Comparison of ENCODE assay signal across 23 cellular contexts in the genomic region with DNA sequence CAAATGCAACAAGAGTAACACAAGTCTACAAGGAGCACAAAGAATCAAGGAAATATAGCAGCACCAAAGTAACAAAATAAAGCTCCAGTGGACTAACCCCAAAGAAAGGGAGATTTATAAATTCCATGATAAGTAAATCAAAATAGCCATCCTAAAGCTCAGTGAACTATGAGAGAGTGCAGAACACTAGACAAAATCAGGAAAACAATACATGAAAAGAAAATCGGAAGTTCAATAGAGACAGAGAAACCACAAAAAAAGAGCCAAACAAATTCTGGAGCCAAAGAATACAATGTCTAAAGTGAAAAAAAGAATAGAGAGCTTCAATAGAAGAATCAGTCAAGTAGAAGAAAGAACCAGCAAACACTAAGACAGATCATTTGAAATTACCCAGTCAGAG.
A peak's percentile ranks its signal among the peaks of the same experiment; 100 is the strongest.
DNase-seq lines count a peak whose midpoint lies in the region; ATAC-seq, FAIRE-seq and TF ChIP-seq lines count a peak whose summit lies in the region.
"Had no signal": no experiment of that assay in that cellular context is flagged by ENCODE, and none has a peak within 500 bp of the region (broad histone marks: within the 10 kb centered on the region; RNA-seq: fewer than 3 reads in every experiment).

No MANE protein-coding gene starts in this region.

- H3K9ac ChIP-seq in IMR-90 (ENCODE audit: low read depth, low read length): no peak overlapping the region
- H3K9ac ChIP-seq: GM23248 had no signal

- H3K4ac ChIP-seq in IMR-90 (ENCODE audit: low read depth, low read length): no peak overlapping the region

- in situ Hi-C loops in IMR-90 (cut with MboI; ENCODE audit: low sequenced_read_pairs): loop anchor here (25.0 kb wide), 1 partner anchor 1788 kb away; no protein-coding TSS in a partner anchor

- no peak overlapping the region for H3K14ac ChIP-seq in IMR-90 (replicated peaks; ENCODE audit: low read depth, low read length)

- no CpG with 5 or more reads among the region's 1 CpG for WGBS in IMR-90 (ENCODE audit: extremely low coverage in 2 of 2, insufficient read length in 1 of 2), 2 experiments

- H2BK120ac ChIP-seq in IMR-90 (ENCODE audit: low read depth, low read length): peak overlapping the region; percentile 67; the same call in 1 of the 2 replicates

- dilution Hi-C loops in IMR-90 (cut with HindIII; ENCODE audit: low sequenced_read_pairs, unreplicated experiment): no loop called here

- peaks cover 3% of the 10 kb centered on the region for H3K9me1 ChIP-seq in IMR-90 (ENCODE audit: insufficient read depth, low read length)

- H3K27ac ChIP-seq in IMR-90 (ENCODE audit: insufficient read depth, low read length): no peak overlapping the region
- peak overlapping the region; percentile 98 for H3K27ac ChIP-seq in RWPE2 (ENCODE audit: poor library complexity, severe bottlenecking)
- H3K27ac ChIP-seq: GM23248 had no signal

- H3K27me3 ChIP-seq in IMR-90 (ENCODE audit: control insufficient read depth, insufficient read depth, low read length) (no peaks in the 10 kb centered on the region), RWPE2 (ENCODE audit: insufficient read depth, poor library complexity, severe bottlenecking) (no peaks in the 10 kb centered on the region)
- H3K27me3 ChIP-seq: BE2C had no signal

- no peaks in the 10 kb centered on the region for H3K9me3 ChIP-seq in IMR-90 (ENCODE audit: control insufficient read depth, insufficient read depth, low read length)
- no peaks in the 10 kb centered on the region for H3K9me3 ChIP-seq in RWPE2 (ENCODE audit: severe bottlenecking)
- H3K9me3 ChIP-seq: BE2C had no signal

- no peaks in the 10 kb centered on the region for H3K79me1 ChIP-seq in IMR-90 (ENCODE audit: low read depth in 1 of 2, low read length in 2 of 2)

- H3K4me1 ChIP-seq in IMR-90 (ENCODE audit: control insufficient read depth, insufficient read depth, low read length) (peaks cover 19% of the 10 kb centered on the region), RWPE2 (ENCODE audit: insufficient read depth, poor library complexity, severe bottlenecking) (peaks cover 50% of the 10 kb centered on the region)
- H3K4me1 ChIP-seq: BE2C had no signal

- H3K4me3 ChIP-seq in IMR-90 (ENCODE audit: insufficient read depth, low read depth, low read length): no peak overlapping the region
- no peak overlapping the region for H3K4me3 ChIP-seq in RWPE2 (ENCODE audit: severe bottlenecking)
- H3K4me3 ChIP-seq in fibroblast of the aortic adventitia (ENCODE audit: low read depth, low read length): no peak overlapping the region
- H3K4me3 ChIP-seq: GM23248 had no signal

- H4K91ac ChIP-seq in IMR-90 (ENCODE audit: insufficient read depth, low read depth, low read length): no peak overlapping the region; the same call in 1 of the 2 replicates

- no peak for TF ChIP-seq RAD21 in IMR-90 (IDR thresholded peaks at IDR 0.05; ENCODE audit: low read length)

- H3K36me3 ChIP-seq in IMR-90 (ENCODE audit: control insufficient read depth, insufficient read depth, low read length) (no peaks in the 10 kb centered on the region), RWPE2 (ENCODE audit: low read depth) (no peaks in the 10 kb centered on the region)
- H3K36me3 ChIP-seq: BE2C had no signal

- BruUV-seq in IMR-90 (replicated peaks; lab: Mats Ljungman, UMichigan): no TSS peak

- no peak overlapping the region for H2AFZ ChIP-seq in IMR-90 (replicated peaks; ENCODE audit: low read length, poor library complexity)
- H2AFZ ChIP-seq: GM23248 had no signal

- intact Hi-C loops in IMR-90 (cut with micrococcal nuclease): loop anchor here (5.0 to 10.0 kb wide), 6 partner anchors 233 to 1865 kb away; a partner anchor contains a TSS

- no peak overlapping the region for H3K4me2 ChIP-seq in IMR-90 (ENCODE audit: low read depth, low read length)

- no peaks in the 10 kb centered on the region for H4K20me1 ChIP-seq in IMR-90 (ENCODE audit: insufficient read depth, low read length)

- H3K56ac ChIP-seq in IMR-90 (ENCODE audit: extremely low read depth, insufficient read depth, low read length): no peak overlapping the region

- POLR2A ChIA-PET in IMR-90 (lab: Charles Lee; ENCODE audit: unreplicated experiment): no interaction called here

- DNase-seq in IMR-90: no peak
- no peak for DNase-seq in RWPE2 (ENCODE audit: low spot score)
- peak; percentile 61 for DNase-seq in fibroblast of the aortic adventitia (ENCODE audit: low read depth)
- DNase-seq in HTR-8/SVneo (ENCODE audit: insufficient read length, low spot score): no peak
- DNase-seq in NCI-H2196 treated with DMSO at 0.1 percent for 48 hours (lab: John Stamatoyannopoulos, UW; ENCODE audit: unreplicated experiment): no peak
- no peak for DNase-seq in effector CD4-positive, alpha-beta T cell
- DNase-seq in activated CD4-positive, alpha-beta T cell treated with anti-CD3 and anti-CD28 coated beads for 1 hour: no peak
- DNase-seq: BE2C; DMS79 treated with DMSO at 0.1 percent for 48 hours; GM23248; H9; MV-4-11; NCI-H1105; NCI-H1436 treated with DMSO at 0.1 percent for 48 hours; NCI-H187 treated with DMSO at 0.1 percent for 48 hours; NCI-H446 treated with DMSO at 0.1 percent for 48 hours; NCI-H526; NCI-H82; NK-92 treated with Interleukin-12 subunit alpha and Interleukin-12 subunit beta, amount 100 ng/mL, for 24 hours; PC-3; SHP77; T-cell had no signal

- H4K8ac ChIP-seq in IMR-90 (ENCODE audit: low read depth in 2 of 2, low read length in 2 of 2): no peak overlapping the region

- CTCF ChIA-PET in IMR-90 (lab: Yijun Ruan, JAX): interaction anchor here (0.5 kb wide), 1 partner anchor 9 kb away, joined by 3 read pairs; no protein-coding TSS in a partner anchor

- no peak overlapping the region for H3K23ac ChIP-seq in IMR-90 (ENCODE audit: low read depth, low read length)

- no peak for TF ChIP-seq CTCF in IMR-90 (conservative IDR thresholded peaks at IDR 0.05; ENCODE audit: low read depth, low read length)
- no peak for TF ChIP-seq CTCF in RWPE2 (IDR thresholded peaks at IDR 0.05; ENCODE audit: poor library complexity, severe bottlenecking)
- TF ChIP-seq CTCF in fibroblast of the aortic adventitia (IDR thresholded peaks at IDR 0.05; ENCODE audit: insufficient read depth, low read length): no peak

- H2AK9ac ChIP-seq in IMR-90 (replicated peaks; ENCODE audit: low read depth, low read length, poor library complexity): no peak overlapping the region

- H3K18ac ChIP-seq in IMR-90 (ENCODE audit: low read depth, low read length): peak overlapping the region; percentile 96; the same call in 1 of the 2 replicates

- no peak for FAIRE-seq in HTR-8/SVneo (lab: Jason Lieb, UNC)
- FAIRE-seq: GM18507 had no signal

- no peak overlapping the region for H2AK5ac ChIP-seq in IMR-90 (ENCODE audit: low read depth, low read length)

- no peak for TF ChIP-seq POLR2A in IMR-90 (IDR thresholded peaks at IDR 0.05; ENCODE audit: low read depth, low read length)

- H2BK20ac ChIP-seq in IMR-90 (ENCODE audit: low read depth, low read length): no peak overlapping the region

- H2BK5ac ChIP-seq in IMR-90 (ENCODE audit: low read depth, low read length, poor library complexity, severe bottlenecking): no peak overlapping the region

- 0 out of 3 replicates have a peak overlapping the region, but pooled peaks have one; percentile 65 for H2BK15ac ChIP-seq in IMR-90 (ENCODE audit: low read depth, low read length)

- H4K5ac ChIP-seq in IMR-90 (ENCODE audit: low read depth, low read length): no peak overlapping the region

- ATAC-seq in IMR-90 (ENCODE audit: low read depth): no peak
- ATAC-seq in RWPE2 (ENCODE audit: low read depth): no peak
- ATAC-seq: PC-3, T-cell had no signal

TF ChIP-seq in IMR-90, 13 proteins besides CTCF, POLR2A, EP300 and RAD21:
- TF ChIP-seq, protein P1, sequence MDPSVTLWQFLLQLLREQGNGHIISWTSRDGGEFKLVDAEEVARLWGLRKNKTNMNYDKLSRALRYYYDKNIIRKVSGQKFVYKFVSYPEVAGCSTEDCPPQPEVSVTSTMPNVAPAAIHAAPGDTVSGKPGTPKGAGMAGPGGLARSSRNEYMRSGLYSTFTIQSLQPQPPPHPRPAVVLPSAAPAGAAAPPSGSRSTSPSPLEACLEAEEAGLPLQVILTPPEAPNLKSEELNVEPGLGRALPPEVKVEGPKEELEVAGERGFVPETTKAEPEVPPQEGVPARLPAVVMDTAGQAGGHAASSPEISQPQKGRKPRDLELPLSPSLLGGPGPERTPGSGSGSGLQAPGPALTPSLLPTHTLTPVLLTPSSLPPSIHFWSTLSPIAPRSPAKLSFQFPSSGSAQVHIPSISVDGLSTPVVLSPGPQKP (IDR thresholded peaks at IDR 0.05; ENCODE audit: borderline replicate concordance, low read depth, low read length): no peak
- TF ChIP-seq MAZ (IDR thresholded peaks at IDR 0.05; ENCODE audit: borderline replicate concordance, low read depth, low read length) (no peak), MAFK (IDR thresholded peaks at IDR 0.05; ENCODE audit: low read depth, low read length) (no peak), RFX5 (IDR thresholded peaks at IDR 0.05; ENCODE audit: low read depth, low read length) (no peak), BHLHE40 (IDR thresholded peaks at IDR 0.05; ENCODE audit: low read depth, low read length) (no peak), RCOR1 (IDR thresholded peaks at IDR 0.05; ENCODE audit: insufficient replicate concordance, low read length) (no peak), SMC3 (IDR thresholded peaks at IDR 0.05; ENCODE audit: low read depth, low read length) (no peak), CHD1 (IDR thresholded peaks at IDR 0.05; ENCODE audit: low read depth, low read length) (no peak), CEBPB (IDR thresholded peaks at IDR 0.05; ENCODE audit: low read depth, low read length) (no peak)
- TF ChIP-seq, protein P2, sequence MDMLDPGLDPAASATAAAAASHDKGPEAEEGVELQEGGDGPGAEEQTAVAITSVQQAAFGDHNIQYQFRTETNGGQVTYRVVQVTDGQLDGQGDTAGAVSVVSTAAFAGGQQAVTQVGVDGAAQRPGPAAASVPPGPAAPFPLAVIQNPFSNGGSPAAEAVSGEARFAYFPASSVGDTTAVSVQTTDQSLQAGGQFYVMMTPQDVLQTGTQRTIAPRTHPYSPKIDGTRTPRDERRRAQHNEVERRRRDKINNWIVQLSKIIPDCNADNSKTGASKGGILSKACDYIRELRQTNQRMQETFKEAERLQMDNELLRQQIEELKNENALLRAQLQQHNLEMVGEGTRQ (IDR thresholded peaks at IDR 0.05; ENCODE audit: low read depth, low read length): no peak
TF ChIP-seq in IMR-90: peak in this region for 0.
